ENCODE assay signal across 17 cellular contexts in genomic region chr6:39684790-39685485, GRCh38. TPM values are rescaled to one million over a fixed set of nuclear protein-coding genes. Genes with fewer than 3 reads are reported as not detected.
DNase-seq lines count a peak whose midpoint lies in the region; ATAC-seq, FAIRE-seq and TF ChIP-seq lines count a peak whose summit lies in the region.
"Had no signal": no experiment of that assay in that cellular context is flagged by ENCODE, and none has a peak within 500 bp of the region (broad histone marks: within the 10 kb centered on the region; RNA-seq: fewer than 3 reads in every experiment).

No MANE protein-coding gene starts in this region.

- peak overlapping the region; percentile 5 for H3K27ac Mint-ChIP-seq in astrocyte (ENCODE audit: unreplicated experiment)
- H3K27ac Mint-ChIP-seq: activated naive CD8-positive, alpha-beta T cell treated with anti-CD3 and anti-CD28 coated beads, Interleukin-2, amount 10 ng/mL, durations not matched to agents 7 days and 5 days had no signal

- no peak overlapping the region for H3K4me3 Mint-ChIP-seq in astrocyte (ENCODE audit: unreplicated experiment)
- H3K4me3 Mint-ChIP-seq: activated naive CD8-positive, alpha-beta T cell treated with anti-CD3 and anti-CD28 coated beads, Interleukin-2, amount 10 ng/mL, durations not matched to agents 7 days and 5 days had no signal

- no TSS peak for BruUV-seq in HepG2 (replicated peaks; lab: Mats Ljungman, UMichigan)

- intact Hi-C loops in HepG2 (cut with micrococcal nuclease; ENCODE audit: unreplicated experiment) (no loop called here), right lobe of liver (cut with DNase I) (no loop called here), upper lobe of right lung (cut with DNase I) (no loop called here)

- ATAC-seq in HepG2 (no peak), right lobe of liver (no peak), upper lobe of right lung (peak; percentile 81), GM18511 (IDR thresholded peaks at IDR 0.05; ENCODE audit: unreplicated experiment) (no peak)

- no peak overlapping the region for H3K4me3 ChIP-seq in HepG2 (replicated peaks in 1 of 3; ENCODE audit: insufficient read depth in 1 of 3, low read depth in 2 of 3, low read length in 3 of 3)
- no peak overlapping the region for H3K4me3 ChIP-seq in right lobe of liver
- no peak overlapping the region for H3K4me3 ChIP-seq in astrocyte (ENCODE audit: insufficient read depth, low read depth, low read length)
- no peak overlapping the region for H3K4me3 ChIP-seq in upper lobe of right lung
- H3K4me3 ChIP-seq: esophagus squamous epithelium, spleen, thoracic aorta had no signal

- H3K27me3 ChIP-seq in HepG2 (ENCODE audit: control insufficient read depth in 1 of 2, insufficient read depth in 2 of 2, low read length in 2 of 2) (no peaks in the 10 kb centered on the region), right lobe of liver (no peaks in the 10 kb centered on the region), astrocyte (ENCODE audit: insufficient read depth, low read length) (no peaks in the 10 kb centered on the region), upper lobe of right lung (no peaks in the 10 kb centered on the region)
- H3K27me3 ChIP-seq: esophagus squamous epithelium had no signal

- H3K36me3 Mint-ChIP-seq in astrocyte (ENCODE audit: low read depth, unreplicated experiment), result no peaks in the 10 kb centered on the region
- H3K36me3 Mint-ChIP-seq: activated naive CD8-positive, alpha-beta T cell treated with anti-CD3 and anti-CD28 coated beads, Interleukin-2, amount 10 ng/mL, durations not matched to agents 7 days and 5 days had no signal

- H4K20me1 ChIP-seq in HepG2 (ENCODE audit: insufficient read depth, low read length) (no peaks in the 10 kb centered on the region), astrocyte (ENCODE audit: insufficient read depth, low read length) (no peaks in the 10 kb centered on the region)

- TF ChIP-seq POLR2A in HepG2 (IDR thresholded peaks at IDR 0.05; ENCODE audit: insufficient read depth in 1 of 2, low read depth in 2 of 2, low read length in 2 of 2) (no peak), right lobe of liver (IDR thresholded peaks at IDR 0.05) (no peak)

- H3K27ac ChIP-seq in HepG2 (ENCODE audit: extremely low read length, insufficient read depth, low read length) (no peak overlapping the region), right lobe of liver (no peak overlapping the region), astrocyte (ENCODE audit: low read depth, low read length) (no peak overlapping the region), upper lobe of right lung (no peak overlapping the region)
- H3K27ac ChIP-seq: spleen, thoracic aorta had no signal

- no peak overlapping the region for H2AFZ ChIP-seq in HepG2 (ENCODE audit: low read length)
- H2AFZ ChIP-seq in astrocyte (ENCODE audit: low read depth, low read length), result no peak overlapping the region

- no peak for TF ChIP-seq RAD21 in HepG2 (CRISPR knock-in tag; IDR thresholded peaks at IDR 0.05)

- no peaks in the 10 kb centered on the region for H3K4me1 ChIP-seq in HepG2 (ENCODE audit: insufficient read depth, low read length)
- H3K4me1 ChIP-seq in right lobe of liver, result no peaks in the 10 kb centered on the region
- peaks cover 4% of the 10 kb centered on the region for H3K4me1 ChIP-seq in astrocyte (ENCODE audit: insufficient read depth, low read length)
- H3K4me1 ChIP-seq in upper lobe of right lung, result peaks cover 5% of the 10 kb centered on the region
- H3K4me1 ChIP-seq: esophagus squamous epithelium, spleen had no signal

- FAIRE-seq in HepG2 (lab: Jason Lieb, UNC), result no peak
- no peak for FAIRE-seq in astrocyte (lab: Jason Lieb, UNC)
- FAIRE-seq: colon had no signal

- H3K9me3 Mint-ChIP-seq in astrocyte (ENCODE audit: unreplicated experiment), result peaks cover 1% of the 10 kb centered on the region
- H3K9me3 Mint-ChIP-seq: activated naive CD8-positive, alpha-beta T cell treated with anti-CD3 and anti-CD28 coated beads, Interleukin-2, amount 10 ng/mL, durations not matched to agents 7 days and 5 days had no signal

- peaks cover 15% of the 10 kb centered on the region for H3K4me1 Mint-ChIP-seq in astrocyte (ENCODE audit: low read depth, unreplicated experiment)
- H3K4me1 Mint-ChIP-seq: activated naive CD8-positive, alpha-beta T cell treated with anti-CD3 and anti-CD28 coated beads, Interleukin-2, amount 10 ng/mL, durations not matched to agents 7 days and 5 days had no signal

- H3K9me3 ChIP-seq in HepG2 (ENCODE audit: low read length) (no peaks in the 10 kb centered on the region), right lobe of liver (no peaks in the 10 kb centered on the region), astrocyte (ENCODE audit: insufficient read depth, low read depth, low read length) (no peaks in the 10 kb centered on the region), upper lobe of right lung (no peaks in the 10 kb centered on the region)
- H3K9me3 ChIP-seq: esophagus squamous epithelium, spleen, thoracic aorta had no signal

- POLR2A ChIA-PET in HepG2 (lab: Yijun Ruan, JAX), result no interaction called here

- H3K9ac ChIP-seq in HepG2 (ENCODE audit: insufficient read depth, low read depth, low read length), result no peak overlapping the region
- no peak overlapping the region for H3K9ac ChIP-seq in astrocyte (ENCODE audit: low read length)

- DNase-seq in HepG2 (ENCODE audit: low spot score) (no peak), right lobe of liver (no peak), astrocyte (ENCODE audit: low read depth) (peak; percentile 30), iPS-NIHi11 (ENCODE audit: low spot score) (peak; percentile 18), upper lobe of right lung (no peak), cortex of kidney (lab: John Stamatoyannopoulos, UW) (no peak)
- DNase-seq in stimulated activated CD4-positive, alpha-beta T cell treated with anti-CD3 and anti-CD28 coated beads, Interleukin-15, amount 100 ng/mL, for 24 hours, result no peak
- DNase-seq: ACHN; activated CD4-positive, CD25-positive, alpha-beta regulatory T cell treated with anti-CD3 and anti-CD28 coated beads, Interleukin-2, amount 50 U/mL, for 72 hours; activated naive CD8-positive, alpha-beta T cell treated with anti-CD3 and anti-CD28 coated beads, Interleukin-2, amount 10 ng/mL, durations not matched to agents 7 days and 5 days; esophagus squamous epithelium; mesenchymal stem cell; spleen had no signal

- TF ChIP-seq CTCF in HepG2 (CRISPR knock-in tag; IDR thresholded peaks at IDR 0.05) (no peak), right lobe of liver (IDR thresholded peaks at IDR 0.05) (no peak), astrocyte (IDR thresholded peaks at IDR 0.05; ENCODE audit: insufficient read depth, low read depth, low read length) (no peak), upper lobe of right lung (IDR thresholded peaks at IDR 0.05) (no peak)

- H3K36me3 ChIP-seq in HepG2 (replicated peaks in 1 of 2; ENCODE audit: control insufficient read depth in 1 of 2, insufficient read depth in 2 of 2, low read length in 2 of 2) (no peaks in the 10 kb centered on the region), right lobe of liver (no peaks in the 10 kb centered on the region), astrocyte (ENCODE audit: insufficient read depth, low read length) (no peaks in the 10 kb centered on the region), upper lobe of right lung (no peaks in the 10 kb centered on the region)
- H3K36me3 ChIP-seq: esophagus squamous epithelium, spleen, thoracic aorta had no signal

- H3K4me2 ChIP-seq in HepG2 (ENCODE audit: low read depth, low read length), result no peak overlapping the region
- no peak overlapping the region for H3K4me2 ChIP-seq in astrocyte (ENCODE audit: low read length)

- H3K79me2 ChIP-seq in HepG2 (ENCODE audit: insufficient read depth, low read length) (no peaks in the 10 kb centered on the region), astrocyte (ENCODE audit: insufficient read depth, low read length) (no peaks in the 10 kb centered on the region)

- TF ChIP-seq EP300 in HepG2 (IDR thresholded peaks at IDR 0.05; ENCODE audit: low read depth in 2 of 2, low read length in 2 of 2) (no peak), HepG2 (CRISPR knock-in tag; IDR thresholded peaks at IDR 0.05; ENCODE audit: borderline replicate concordance) (no peak)

- no peaks in the 10 kb centered on the region for H3K27me3 Mint-ChIP-seq in astrocyte (ENCODE audit: low read depth, unreplicated experiment)

- CTCF ChIA-PET in HepG2 (lab: Yijun Ruan, JAX; ENCODE audit: low intra/inter-chr PET ratio, low total read pairs), result no interaction called here

- in situ Hi-C loops in HepG2 (cut with HindIII; ENCODE audit: extremely low pct_ligation_motif_present, low pct_unique_long_range_greater_than_20kb), result no loop called here

- WGBS in HepG2 (ENCODE audit: low lambda C conversion rate), result 33% methylated on average over 3 of the region's 3 CpGs
- 70% methylated on average over 3 of the region's 3 CpGs for WGBS in right lobe of liver (ENCODE audit: insufficient coverage, low coverage, low lambda C conversion rate, missing lambda C conversion rate)

RNA-seq across cellular contexts. Expression of gene KIF6, which starts 40.3 kb away (rescaled TPM):
- 0.27 and 0.49 TPM in 2 replicates for total RNA-seq in HepG2 (2016; rRNA removed; fragmentation: Illumina TruSeq; extraction: Trizol)
- total RNA-seq in HepG2 (2016; cell fraction: cytosol; rRNA removed; fragmentation: Illumina TruSeq; extraction: Trizol; ENCODE audit: low read depth), result not detected in 2 replicates
- total RNA-seq in HepG2 (2016; cell fraction: insoluble cytoplasmic fraction; rRNA removed; fragmentation: Illumina TruSeq; extraction: Trizol), result 0.10 and 0.22 TPM in 2 replicates
- 0.28 and 0.37 TPM in 2 replicates for total RNA-seq in HepG2 (2016; cell fraction: membrane; rRNA removed; fragmentation: Illumina TruSeq; extraction: Trizol)
- total RNA-seq in HepG2 (2016; cell fraction: nucleus; rRNA removed; fragmentation: Illumina TruSeq; extraction: Trizol), result 0.06 and 0.37 TPM in 2 replicates
- polyA plus RNA-seq in HepG2 (2011; rRNA removed), result 0.04 TPM in 2 replicates
- 0.03 TPM in 1 of 2 replicates, not detected in the other for polyA plus RNA-seq in HepG2 (2011; cell fraction: cytosol; rRNA removed)
- polyA plus RNA-seq in HepG2 (2011; cell fraction: nucleus; rRNA removed), result not detected in 2 replicates
- polyA plus RNA-seq in HepG2 (2012), result not detected in 2 replicates
- 0.06 TPM in 1 of 2 replicates, not detected in the other for polyA plus RNA-seq in HepG2 (2016; cell fraction: cytosol; fragmentation: Illumina TruSeq; extraction: Trizol; ENCODE audit: low read depth)
- 0.58 and 0.69 TPM in 2 replicates for polyA plus RNA-seq in HepG2 (2016; cell fraction: insoluble cytoplasmic fraction; fragmentation: Illumina TruSeq; extraction: Trizol; ENCODE audit: low read depth)
- 0.11 TPM in 1 of 2 replicates, not detected in the other for polyA plus RNA-seq in HepG2 (2016; cell fraction: membrane; fragmentation: Illumina TruSeq; extraction: Trizol; ENCODE audit: low read depth)
- 0.61 TPM in 1 of 2 replicates, not detected in the other for polyA plus RNA-seq in HepG2 (2016; cell fraction: nucleus; fragmentation: Illumina TruSeq; extraction: Trizol; ENCODE audit: insufficient read depth, low read depth)
- polyA minus RNA-seq in HepG2 (2011; rRNA and poly(A)+ RNA removed; ENCODE audit: low replicate concordance), result not detected in 2 replicates
- not detected in 2 replicates for polyA minus RNA-seq in HepG2 (2011; cell fraction: cytosol; rRNA and poly(A)+ RNA removed)
- polyA minus RNA-seq in HepG2 (2011; cell fraction: nucleus; rRNA and poly(A)+ RNA removed), result 0.26 TPM in 1 of 2 replicates, not detected in the other
- under 1 TPM in 4 of 6 experiments, not detected in 2; 0.18 to 0.83 (median 0.37) TPM for total RNA-seq in right lobe of liver
- total RNA-seq in astrocyte, result 1.2 and 2.0 TPM in 2 replicates
- total RNA-seq in upper lobe of right lung, result 0.49 TPM
- total RNA-seq: activated naive CD8-positive, alpha-beta T cell treated with anti-CD3 and anti-CD28 coated beads, Interleukin-2, amount 10 ng/mL, durations not matched to agents 7 days and 5 days; NCI-H460; thoracic aorta had no signal

Comparison
In these comparisons a context has a peak if more than half of its experiments do, and no peak if none do; other contexts are left out.
1. DNase-seq: peak in astrocyte (single experiment) and iPS-NIHi11 (single experiment); none in HepG2 (single experiment), right lobe of liver (0 of 3), upper lobe of right lung (single experiment), stimulated activated CD4-positive, alpha-beta T cell treated with anti-CD3 and anti-CD28 coated beads, Interleukin-15, amount 100 ng/mL, for 24 hours (single experiment) and cortex of kidney (single experiment).